19 cellular contexts compared by ENCODE assay signal in the genomic region with DNA sequence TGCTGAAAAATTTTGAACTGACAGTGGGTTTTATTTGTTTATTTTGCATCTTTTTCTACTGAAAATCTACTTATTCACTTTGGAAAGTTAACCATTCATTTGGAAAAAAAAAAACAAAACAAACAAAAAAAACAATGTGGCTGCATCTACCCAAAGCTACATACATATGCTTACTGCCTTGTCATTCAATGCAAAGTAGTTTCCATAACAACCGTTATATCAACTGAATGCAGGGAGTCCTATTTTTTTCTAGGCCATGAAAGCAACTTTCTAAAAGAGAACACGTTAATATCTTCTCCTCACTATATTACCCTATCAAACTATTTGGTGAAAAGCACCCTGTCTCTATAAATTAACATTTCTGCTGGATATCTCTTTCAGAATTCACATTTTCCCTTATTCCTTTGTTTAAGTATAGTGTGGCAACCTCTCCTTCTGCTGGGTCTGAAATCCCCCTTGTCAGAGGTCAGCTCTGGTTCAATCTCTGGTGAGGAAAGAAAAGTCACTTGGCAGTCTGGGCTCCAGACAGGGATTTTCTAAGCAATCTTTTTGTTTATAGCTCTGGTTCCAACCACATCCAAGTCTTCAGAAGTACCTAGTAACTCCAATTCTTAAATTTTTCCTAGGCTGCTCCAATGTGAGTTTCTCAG.
"Had no signal": no experiment of that assay in that cellular context is flagged by ENCODE, and none has a peak within 500 bp of the region (broad histone marks: within the 10 kb centered on the region; RNA-seq: fewer than 3 reads in every experiment).

No MANE protein-coding gene starts in this region.

- H3K36me3 ChIP-seq: esophagus muscularis mucosa, lower lobe of right lung, right atrium auricular region, tibial nerve, vagina had no signal

- H3K4me1 Mint-ChIP-seq: activated naive CD8-positive, alpha-beta T cell treated with anti-CD3 and anti-CD28 coated beads for 36 hours had no signal

- H3K4me1 ChIP-seq: body of pancreas, esophagus muscularis mucosa, lower lobe of right lung, right atrium auricular region, tibial nerve, vagina had no signal

- H3K27ac ChIP-seq: body of pancreas, esophagus muscularis mucosa, lower lobe of right lung, right atrium auricular region, tibial nerve, vagina had no signal

- H3K27ac Mint-ChIP-seq: activated naive CD8-positive, alpha-beta T cell treated with anti-CD3 and anti-CD28 coated beads for 36 hours; activated T-helper 1 cell treated with anti-CD3 and anti-CD28 coated beads, Interleukin-12 subunit alpha, Interleukin-12 subunit beta, Interleukin-2, Interleukin-4 antibody, amounts not matched to agents 30 ng/mL and 10 ng/mL and 1 ng/mL, durations not matched to agents 14 hours and 24 hours and 36 hours had no signal

- H3K36me3 Mint-ChIP-seq: activated naive CD8-positive, alpha-beta T cell treated with anti-CD3 and anti-CD28 coated beads for 36 hours had no signal

- H3K4me3 Mint-ChIP-seq: activated naive CD8-positive, alpha-beta T cell treated with anti-CD3 and anti-CD28 coated beads for 36 hours; activated T-helper 1 cell treated with anti-CD3 and anti-CD28 coated beads, Interleukin-12 subunit alpha, Interleukin-12 subunit beta, Interleukin-2, Interleukin-4 antibody, amounts not matched to agents 30 ng/mL and 10 ng/mL and 1 ng/mL, durations not matched to agents 14 hours and 24 hours and 36 hours had no signal

- H3K9me3 ChIP-seq: body of pancreas, esophagus muscularis mucosa, lower lobe of right lung, right atrium auricular region, vagina had no signal

- DNase-seq: activated CD4-positive, alpha-beta T cell treated with anti-CD3 and anti-CD28 coated beads, Interleukin-2, amount 50 U/mL, for 1 hour; activated naive CD8-positive, alpha-beta T cell treated with anti-CD3 and anti-CD28 coated beads for 36 hours; amygdala; body of pancreas; caudate nucleus; left colon; lower lobe of right lung; nucleus accumbens; posterior cingulate gyrus; stimulated activated CD4-positive, alpha-beta T cell treated with anti-CD3 and anti-CD28 coated beads, Interleukin-15, amount 100 ng/mL, for 24 hours; stimulated activated CD4-positive, alpha-beta T cell treated with anti-CD3 and anti-CD28 coated beads, Interleukin-4, amount 100 ng/mL, for 1 hour; stimulated activated naive CD4-positive, alpha-beta T cell; T-helper 9 cell had no signal

- H3K27me3 ChIP-seq: body of pancreas, esophagus muscularis mucosa, right atrium auricular region, tibial nerve, vagina had no signal

- H3K27me3 Mint-ChIP-seq: activated naive CD8-positive, alpha-beta T cell treated with anti-CD3 and anti-CD28 coated beads for 36 hours had no signal

- H3K4me3 ChIP-seq: body of pancreas, esophagus muscularis mucosa, lower lobe of right lung, right atrium auricular region, tibial nerve, vagina had no signal

- ATAC-seq: activated CD4-positive, CD25-positive, alpha-beta regulatory T cell treated with anti-CD3 and anti-CD28 coated beads, Interleukin-2, amount 50 U/mL, for 24 hours; body of pancreas; left colon; lower lobe of right lung had no signal

- H3K9me3 Mint-ChIP-seq: activated naive CD8-positive, alpha-beta T cell treated with anti-CD3 and anti-CD28 coated beads for 36 hours had no signal
